ENCODE assay signal across 15 cellular contexts in genomic region chr7:47942132-47942531, GRCh38. TPM values are rescaled to one million over a fixed set of nuclear protein-coding genes. Genes with fewer than 3 reads are reported as not detected.
A peak's percentile ranks its signal among the peaks of the same experiment; 100 is the strongest.
DNase-seq lines count a peak whose midpoint lies in the region; ATAC-seq, FAIRE-seq and TF ChIP-seq lines count a peak whose summit lies in the region.
"Had no signal": no experiment of that assay in that cellular context is flagged by ENCODE, and none has a peak within 500 bp of the region (broad histone marks: within the 10 kb centered on the region; RNA-seq: fewer than 3 reads in every experiment).

No MANE protein-coding gene starts in this region.

- TF ChIP-seq CTCF in AG04450 (IDR thresholded peaks at IDR 0.05; ENCODE audit: low read depth, low read length) (no peak), PC-3 (conservative IDR thresholded peaks at IDR 0.05; ENCODE audit: low read depth, low read length) (no peak), endothelial cell of umbilical vein (IDR thresholded peaks at IDR 0.05; ENCODE audit: extremely low read depth in 1 of 2, insufficient read depth in 1 of 2, low read depth in 1 of 2, low read length in 2 of 2) (no peak), retinal pigment epithelial cell (conservative IDR thresholded peaks at IDR 0.05; ENCODE audit: low read depth, low read length) (no peak), GM10248 (IDR thresholded peaks at IDR 0.05; ENCODE audit: control extremely low read depth, extremely low read depth, low read depth, missing control alignments) (no peak)

- H3K4me3 ChIP-seq in AG04450 (ENCODE audit: low read depth, low read length): no peak overlapping the region
- no peak overlapping the region for H3K4me3 ChIP-seq in PC-3 (ENCODE audit: low read length)
- H3K4me3 ChIP-seq in endothelial cell of umbilical vein (replicated peaks in 1 of 3; ENCODE audit: insufficient read depth in 1 of 3, low read depth in 1 of 3, low read length in 3 of 3): no peak overlapping the region
- no peak overlapping the region for H3K4me3 ChIP-seq in retinal pigment epithelial cell (ENCODE audit: low read length)

- H3K79me2 ChIP-seq in PC-3 (ENCODE audit: low read length): no peaks in the 10 kb centered on the region
- H3K79me2 ChIP-seq in endothelial cell of umbilical vein (ENCODE audit: control insufficient read depth, insufficient read depth, low read length): no peaks in the 10 kb centered on the region

- dilution Hi-C loops in endothelial cell of umbilical vein (cut with MboI; ENCODE audit: extremely low pct_ligation_motif_present, low sequenced_read_pairs): no loop called here

- DNase-seq in AG04450 (ENCODE audit: low read depth, low spot score) (no peak), PC-3 (no peak), endothelial cell of umbilical vein (ENCODE audit: low read depth, low spot score) (no peak), retinal pigment epithelial cell (ENCODE audit: low read depth) (peak; percentile 25), NCI-H1417 treated with DMSO at 0.1 percent for 48 hours (lab: John Stamatoyannopoulos, UW) (no peak), NAMALWA (ENCODE audit: low spot score) (no peak), GM10248 (ENCODE audit: extremely low spot score) (no peak)
- DNase-seq in effector CD4-positive, alpha-beta T cell: no peak
- DNase-seq: activated CD4-positive, alpha-beta memory T cell treated with anti-CD3 and anti-CD28 coated beads, Interleukin-2, amount 10 ng/mL, durations not matched to agents 7 days and 5 days; Caco-2; stimulated activated CD4-positive, alpha-beta T cell treated with anti-CD3 and anti-CD28 coated beads, Interleukin-12 subunit alpha, Interleukin-12 subunit beta, amount 100 ng/mL, for 4 hours had no signal

- H3F3A ChIP-seq in PC-3 (ENCODE audit: low read length, unreplicated experiment): no peaks in the 10 kb centered on the region

- H3K27ac ChIP-seq in AG04450 (ENCODE audit: low read depth, low read length) (peak overlapping the region; percentile 43), PC-3 (ENCODE audit: low read length) (peak overlapping the region; percentile 52; the same call in 1 of the 2 replicates), endothelial cell of umbilical vein (ENCODE audit: insufficient read depth, low read depth, low read length) (peak overlapping the region; percentile 94)

- FAIRE-seq in endothelial cell of umbilical vein (lab: Jason Lieb, UNC): peak; percentile 63
- FAIRE-seq: colon, GM12891, HepG2 had no signal

- no peak for TF ChIP-seq POLR2A in endothelial cell of umbilical vein (IDR thresholded peaks at IDR 0.05; ENCODE audit: low read depth, low read length)

- CTCF ChIA-PET in AG04450 (lab: Charles Lee): interaction anchor here (1.0 to 5.9 kb wide), 3 partner anchors 27 to 676 kb away, joined by 3 to 23 read pairs (median 7); no protein-coding TSS in a partner anchor
- CTCF ChIA-PET in PC-3 (lab: Charles Lee): interaction anchor here (1.0 kb wide), 1 partner anchor 676 kb away, joined by 6 read pairs; no protein-coding TSS in a partner anchor
- CTCF ChIA-PET in endothelial cell of umbilical vein (lab: Charles Lee): interaction anchor here (0.9 to 5.4 kb wide), 6 partner anchors 13 to 676 kb away, joined by 3 to 51 read pairs (median 7); no protein-coding TSS in a partner anchor
- CTCF ChIA-PET in GM10248 (lab: Yijun Ruan, JAX): interaction anchor here (1.4 to 2.1 kb wide), 3 partner anchors 10 to 676 kb away, joined by 6 to 14 read pairs (median 6); no protein-coding TSS in a partner anchor

- no peaks in the 10 kb centered on the region for H3K9me1 ChIP-seq in endothelial cell of umbilical vein (replicated peaks; ENCODE audit: control insufficient read depth, extremely low read depth, insufficient read depth, low read length)

- ATAC-seq in PC-3: no peak
- ATAC-seq: HCT116, HepG2 had no signal

- no peaks in the 10 kb centered on the region for H3K36me3 ChIP-seq in PC-3 (ENCODE audit: low read depth, low read length)
- H3K36me3 ChIP-seq in endothelial cell of umbilical vein (ENCODE audit: control insufficient read depth in 2 of 2, extremely low read depth in 1 of 2, insufficient read depth in 2 of 2, low read length in 2 of 2): no peaks in the 10 kb centered on the region

- POLR2A ChIA-PET in AG04450 (lab: Yijun Ruan, JAX): no interaction called here
- POLR2A ChIA-PET in PC-3 (lab: Charles Lee; ENCODE audit: unreplicated experiment): interaction anchor here (0.6 kb wide), 1 partner anchor 12 kb away, joined by 3 read pairs; no protein-coding TSS in a partner anchor
- POLR2A ChIA-PET in endothelial cell of umbilical vein (lab: Charles Lee): no interaction called here
- POLR2A ChIA-PET in GM10248 (lab: Yijun Ruan, JAX): no interaction called here

- H3K9ac ChIP-seq in PC-3 (ENCODE audit: low read length) (no peak overlapping the region), endothelial cell of umbilical vein (replicated peaks; ENCODE audit: extremely low read depth, insufficient read depth, low read length) (peak overlapping the region; percentile 84)

- H4K20me1 ChIP-seq in PC-3 (ENCODE audit: low read length): no peaks in the 10 kb centered on the region
- no peaks in the 10 kb centered on the region for H4K20me1 ChIP-seq in endothelial cell of umbilical vein (replicated peaks; ENCODE audit: control insufficient read depth, extremely low read depth, insufficient read depth, low read length)

- intact Hi-C loops in PC-3 (cut with micrococcal nuclease): loop anchor here (10.0 kb wide), 1 partner anchor 677 kb away; no protein-coding TSS in a partner anchor
- intact Hi-C loops in endothelial cell of umbilical vein (cut with micrococcal nuclease): loop anchor here (5.0 to 10.0 kb wide), 2 partner anchors 675 to 1397 kb away; no protein-coding TSS in a partner anchor

- no peaks in the 10 kb centered on the region for H3K9me2 ChIP-seq in PC-3 (replicated peaks; ENCODE audit: low read length)

- H3K4me2 ChIP-seq in PC-3 (ENCODE audit: low read length): peak overlapping the region; percentile 42
- peak overlapping the region; percentile 9 for H3K4me2 ChIP-seq in endothelial cell of umbilical vein (ENCODE audit: insufficient read depth, low read length)

- BruUV-seq in PC-3 (replicated peaks; lab: Mats Ljungman, UMichigan) (no TSS peak), endothelial cell of umbilical vein (replicated peaks; lab: Mats Ljungman, UMichigan) (no TSS peak)

- H3K9me3 ChIP-seq in AG04450 (ENCODE audit: control insufficient read depth, insufficient read depth, low read length): no peaks in the 10 kb centered on the region
- no peaks in the 10 kb centered on the region for H3K9me3 ChIP-seq in PC-3 (ENCODE audit: low read length)
- no peaks in the 10 kb centered on the region for H3K9me3 ChIP-seq in endothelial cell of umbilical vein (replicated peaks; ENCODE audit: control insufficient read depth, insufficient read depth, low read length)
- H3K9me3 ChIP-seq: Caco-2 had no signal

- H3K27me3 ChIP-seq in AG04450 (ENCODE audit: control insufficient read depth, insufficient read depth, low read length) (no peaks in the 10 kb centered on the region), PC-3 (ENCODE audit: low read length) (no peaks in the 10 kb centered on the region), endothelial cell of umbilical vein (ENCODE audit: control insufficient read depth in 2 of 2, insufficient read depth in 2 of 2, low read length in 2 of 2) (no peaks in the 10 kb centered on the region)

- H2AFZ ChIP-seq in PC-3 (ENCODE audit: low read length) (no peak overlapping the region), endothelial cell of umbilical vein (ENCODE audit: low read depth, low read length) (peak overlapping the region; percentile 45)

- peaks cover 14% of the 10 kb centered on the region for H3K4me1 ChIP-seq in PC-3 (ENCODE audit: insufficient read depth, low read length)
- peaks cover 66% of the 10 kb centered on the region for H3K4me1 ChIP-seq in endothelial cell of umbilical vein (ENCODE audit: control insufficient read depth, extremely low read depth, insufficient read depth, low read length)

TF ChIP-seq in endothelial cell of umbilical vein, 7 proteins besides CTCF, POLR2A, EP300 and RAD21:
- TF ChIP-seq GATA2 (IDR thresholded peaks at IDR 0.05; ENCODE audit: insufficient read depth, insufficient read length, low read depth, low read length) (no peak), MAX (IDR thresholded peaks at IDR 0.05; ENCODE audit: insufficient read depth, insufficient read length) (no peak)

RNA-seq across cellular contexts. Expression of gene PKD1L1, which starts 6.1 kb away (rescaled TPM):
- polyA plus RNA-seq in AG04450 (2011; rRNA removed): 0.01 TPM in 2 replicates
- not detected in 2 replicates for polyA minus RNA-seq in AG04450 (2011; rRNA and poly(A)+ RNA removed)
- total RNA-seq in PC-3 (2014; rRNA removed): 0.04 and 0.17 TPM in 2 replicates
- total RNA-seq in endothelial cell of umbilical vein: 3.0 and 5.9 TPM in 2 replicates
- polyA plus RNA-seq in endothelial cell of umbilical vein: 4.1 and 7.9 TPM in 2 replicates
- 2.2 and 2.3 TPM in 2 replicates for polyA plus RNA-seq in endothelial cell of umbilical vein (2011; cell fraction: cytosol; rRNA removed)
- 14.6 and 19.5 TPM in 2 replicates for polyA plus RNA-seq in endothelial cell of umbilical vein (2011; cell fraction: nucleus; rRNA removed)
- 1.2 and 3.5 TPM in 2 replicates for polyA plus RNA-seq in endothelial cell of umbilical vein (2012)
- 13.1 and 15.4 TPM in 2 replicates for polyA minus RNA-seq in endothelial cell of umbilical vein
- not detected for polyA minus RNA-seq in endothelial cell of umbilical vein (2011; cell fraction: cytosol; rRNA and poly(A)+ RNA removed)
- 15.9 and 17.2 TPM in 2 replicates for polyA minus RNA-seq in endothelial cell of umbilical vein (2011; cell fraction: nucleus; rRNA and poly(A)+ RNA removed)
- total RNA-seq: HepG2 had no signal

RNA-seq across cellular contexts. Expression of gene HUS1, which starts 37.3 kb away (rescaled TPM):
- polyA plus RNA-seq in AG04450 (2011; rRNA removed) (20.0 and 27.9 TPM in 2 replicates), endothelial cell of umbilical vein (18.1 and 21.4 TPM in 2 replicates)
- 25.1 and 26.3 TPM in 2 replicates for polyA minus RNA-seq in AG04450 (2011; rRNA and poly(A)+ RNA removed)
- total RNA-seq in PC-3 (2014; rRNA removed) (15.3 and 23.2 TPM in 2 replicates), endothelial cell of umbilical vein (45.0 and 49.7 TPM in 2 replicates)
- polyA plus RNA-seq in endothelial cell of umbilical vein (2011; cell fraction: cytosol; rRNA removed): 17.4 and 17.9 TPM in 2 replicates
- polyA plus RNA-seq in endothelial cell of umbilical vein (2011; cell fraction: nucleus; rRNA removed): 27.3 and 46.3 TPM in 2 replicates
- 19.3 and 30.9 TPM in 2 replicates for polyA plus RNA-seq in endothelial cell of umbilical vein (2012)
- 37.9 and 40.1 TPM in 2 replicates for polyA minus RNA-seq in endothelial cell of umbilical vein
- polyA minus RNA-seq in endothelial cell of umbilical vein (2011; cell fraction: cytosol; rRNA and poly(A)+ RNA removed): 21.1 TPM
- polyA minus RNA-seq in endothelial cell of umbilical vein (2011; cell fraction: nucleus; rRNA and poly(A)+ RNA removed): 32.8 and 43.9 TPM in 2 replicates

Comparison
In these comparisons a context has a peak if more than half of its experiments do, and no peak if none do; other contexts are left out.
1. H3K27ac ChIP-seq: peak in every context shown above with its lines; median percentile 94 in endothelial cell of umbilical vein; 52 in PC-3; 43 in AG04450.